ENCODE assay signal across 25 cellular contexts in genomic region chr9:18978188-18978587, GRCh38. TPM values are rescaled to one million over a fixed set of nuclear protein-coding genes. Genes with fewer than 3 reads are reported as not detected.
"Had no signal": no experiment of that assay in that cellular context is flagged by ENCODE, and none has a peak within 500 bp of the region (broad histone marks: within the 10 kb centered on the region; RNA-seq: fewer than 3 reads in every experiment).

No MANE protein-coding gene starts in this region.

- DNase-seq: dermis blood vessel endothelial cell; dorsolateral prefrontal cortex; effector CD4-positive, alpha-beta T cell; effector memory CD4-positive, alpha-beta T cell; esophagus squamous epithelium; foreskin fibroblast; foreskin melanocyte; gastrocnemius medialis; glutamatergic neuron; head of caudate nucleus; heart right ventricle; hippocampal formation; left cardiac atrium; left lung; left ventricle myocardium superior; mammary epithelial cell; mucosa of descending colon; naive B cell had no signal

- H3K4me1 ChIP-seq: gastrocnemius medialis, left lung had no signal

- H3K27ac ChIP-seq: coronary artery, dorsolateral prefrontal cortex, esophagus squamous epithelium, gastrocnemius medialis, heart right ventricle, left lung had no signal

- H3K9me3 ChIP-seq: esophagus squamous epithelium, gastrocnemius medialis, left lung, mucosa of descending colon had no signal

- H3K36me3 ChIP-seq: esophagus squamous epithelium, gastrocnemius medialis, heart right ventricle, left lung had no signal

- H3K4me3 ChIP-seq: coronary artery, dorsolateral prefrontal cortex, esophagus squamous epithelium, gastrocnemius medialis, heart right ventricle, left lung, lung, mucosa of descending colon had no signal

- H3K27me3 ChIP-seq: dorsolateral prefrontal cortex, esophagus squamous epithelium, gastrocnemius medialis, heart right ventricle, left lung had no signal

RNA-seq across cellular contexts. Expression of gene SAXO1, which starts 54.8 kb away (rescaled TPM):
- total RNA-seq: dermis blood vessel endothelial cell, endothelial cell of umbilical vein, epithelial cell of proximal tubule, esophagus squamous epithelium, glomerular endothelial cell, left lung, left ventricle myocardium superior, mammary epithelial cell, mesenteric fat pad, myocyte had no signal
